In genomic region chr11:66677599-66678375, GRCh38 we compare ENCODE assay signal across 8 cellular contexts. TPM values are rescaled to one million over a fixed set of nuclear protein-coding genes. Genes with fewer than 3 reads are reported as not detected.
DNase-seq lines count a peak whose midpoint lies in the region; ATAC-seq and TF ChIP-seq lines count a peak whose summit lies in the region.

Gene RBM4B, minus strand, starts transcription at chr11:66677887. Its CDS starts 808 bp downstream, at chr11:66677079.

- H3K27ac ChIP-seq in colonic mucosa, result peak within 1 kb of the TSS; percentile 91

- H3K9ac ChIP-seq in colonic mucosa (ENCODE audit: low read depth in 2 of 2, low read length in 2 of 2), result peak within 1 kb of the TSS; percentile 77 to 88

- peaks cover 34% of the 10 kb centered on the region for H3K4me1 Mint-ChIP-seq in activated CD4-positive, alpha-beta T cell treated with anti-CD3 and anti-CD28 coated beads, Interleukin-2, amount 10 ng/mL, durations not matched to agents 24 days and 14 days

- H3K4me3 Mint-ChIP-seq in activated CD4-positive, alpha-beta T cell treated with anti-CD3 and anti-CD28 coated beads, Interleukin-2, amount 10 ng/mL, durations not matched to agents 24 days and 14 days, result peak within 1 kb of the TSS; percentile 96

- TF ChIP-seq CTCF in colonic mucosa (IDR thresholded peaks at IDR 0.05), result no peak

- peaks cover 16% of the 10 kb centered on the region for H3K36me3 Mint-ChIP-seq in activated CD4-positive, alpha-beta T cell treated with anti-CD3 and anti-CD28 coated beads, Interleukin-2, amount 10 ng/mL, durations not matched to agents 24 days and 14 days (ENCODE audit: low read depth)

- H3K27me3 ChIP-seq in colonic mucosa, result no peaks in the 10 kb centered on the region

- intact Hi-C loops in activated CD4-positive, alpha-beta T cell treated with anti-CD3 and anti-CD28 coated beads, Interleukin-2, amount 10 ng/mL, durations not matched to agents 24 days and 14 days (cut with micrococcal nuclease), result loop anchor here (1.0 kb wide), 7 partner anchors 39 to 269 kb away; partner anchors contain the start of genes ACTN3, CCDC87, CCS and DPP3
- intact Hi-C loops in colonic mucosa (cut with DNase I), result loop anchor here (1.0 to 5.0 kb wide), 2 partner anchors 99 to 270 kb away; no protein-coding TSS in a partner anchor
- intact Hi-C loops in left colon (cut with DNase I, micrococcal nuclease), result loop anchor here in 1 of 2 donors (5.0 to 10.0 kb wide), 2 partner anchors 95 to 273 kb away; no protein-coding TSS in a partner anchor

- H3K36me3 ChIP-seq in colonic mucosa, result no peaks in the 10 kb centered on the region

- H3K9me3 ChIP-seq in colonic mucosa, result no peaks in the 10 kb centered on the region

- H3K4me1 ChIP-seq in colonic mucosa, result no peaks in the 10 kb centered on the region

- H3K27ac Mint-ChIP-seq in activated CD4-positive, alpha-beta T cell treated with anti-CD3 and anti-CD28 coated beads, Interleukin-2, amount 10 ng/mL, durations not matched to agents 24 days and 14 days, result peak within 1 kb of the TSS; percentile 99

- H3K9me3 Mint-ChIP-seq in activated CD4-positive, alpha-beta T cell treated with anti-CD3 and anti-CD28 coated beads, Interleukin-2, amount 10 ng/mL, durations not matched to agents 24 days and 14 days, result no peaks in the 10 kb centered on the region

- peak; percentile 71 to 96 (median 93) for DNase-seq in C1 segment of cervical spinal cord (lab: John Stamatoyannopoulos, UW)
- peak; percentile 99 for DNase-seq in NCI-H69 (lab: John Stamatoyannopoulos, UW)
- peak; percentile 99 for DNase-seq in activated CD4-positive, alpha-beta T cell treated with anti-CD3 and anti-CD28 coated beads, Interleukin-2, amount 10 ng/mL, durations not matched to agents 24 days and 14 days
- peak; percentile 97 for DNase-seq in colonic mucosa
- DNase-seq in left colon, result peak; percentile 96 to 98
- peak; percentile 82 to 92 for DNase-seq in stimulated activated CD4-positive, alpha-beta T cell treated with anti-CD3 and anti-CD28 coated beads, Interleukin-1b, Interleukin-23, amount 100 ng/mL, for 4 hours (ENCODE audit: low read depth in 2 of 2)

- ATAC-seq in GM19372 (IDR thresholded peaks at IDR 0.05; ENCODE audit: low read depth, unreplicated experiment) (peak; percentile 85), HG03521 (IDR thresholded peaks at IDR 0.05; ENCODE audit: unreplicated experiment) (peak; percentile 89), left colon (peak; percentile 95)

- H3K27me3 Mint-ChIP-seq in activated CD4-positive, alpha-beta T cell treated with anti-CD3 and anti-CD28 coated beads, Interleukin-2, amount 10 ng/mL, durations not matched to agents 24 days and 14 days, result no peaks in the 10 kb centered on the region

- peak within 1 kb of the TSS; percentile 75 for H3K4me3 ChIP-seq in colonic mucosa

RNA-seq across cellular contexts. Expression of gene RBM4B, which starts in this region (rescaled TPM):
- total RNA-seq in activated CD4-positive, alpha-beta T cell treated with anti-CD3 and anti-CD28 coated beads, Interleukin-2, amount 10 ng/mL, durations not matched to agents 24 days and 14 days, result 15.6 and 16.0 TPM in 2 replicates
- total RNA-seq in colonic mucosa (10 to 100 TPM; 14.1 to 16.5 TPM), left colon (10 to 100 TPM; 14.7 to 17.6 TPM)

Comparison
In these comparisons a context has a peak if more than half of its experiments do, and no peak if none do; other contexts are left out.
1. Peak in every context shown above with its lines: DNase-seq, ATAC-seq, H3K4me3 ChIP-seq and H3K27ac ChIP-seq.